Comparison of ENCODE assay signal across 1 cellular context in the genomic region with DNA sequence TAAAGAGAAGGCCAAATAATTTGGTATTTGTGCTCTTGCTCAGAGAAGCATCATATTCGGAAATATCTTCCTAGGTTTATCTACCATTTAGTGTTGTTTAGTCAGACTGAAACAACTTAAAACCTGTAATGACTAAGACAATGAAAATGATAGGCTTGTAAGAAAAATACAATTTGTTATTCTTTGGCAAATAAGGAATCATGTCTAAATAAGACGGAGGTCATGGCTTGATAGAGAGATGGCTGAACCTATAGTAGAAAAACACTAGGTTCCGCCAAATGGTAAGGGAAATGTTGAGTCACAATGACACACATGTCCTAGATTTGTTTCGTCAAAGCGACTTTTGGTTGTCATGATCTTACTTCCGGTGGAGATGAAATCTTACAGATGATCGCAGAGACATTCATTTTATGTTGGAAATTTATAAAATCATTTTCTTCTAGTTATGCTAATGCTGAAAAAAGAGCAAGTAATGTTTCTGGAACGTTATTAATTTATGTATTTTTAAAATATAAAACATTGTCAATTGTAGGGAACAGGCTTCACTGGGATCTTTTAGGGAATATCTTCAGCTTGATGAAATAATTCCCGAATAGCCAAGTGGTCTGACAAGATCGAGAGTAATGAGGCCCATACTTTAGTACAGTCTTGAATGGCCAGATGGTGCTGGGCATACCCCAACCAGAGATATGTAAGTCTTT.
TF ChIP-seq lines count a peak whose summit lies in the region.

No MANE protein-coding gene starts in this region.

TF ChIP-seq in K562, 482 proteins besides CTCF, POLR2A, EP300 and RAD21 (continued from another document and continues in another):
- TF ChIP-seq, protein P1, sequence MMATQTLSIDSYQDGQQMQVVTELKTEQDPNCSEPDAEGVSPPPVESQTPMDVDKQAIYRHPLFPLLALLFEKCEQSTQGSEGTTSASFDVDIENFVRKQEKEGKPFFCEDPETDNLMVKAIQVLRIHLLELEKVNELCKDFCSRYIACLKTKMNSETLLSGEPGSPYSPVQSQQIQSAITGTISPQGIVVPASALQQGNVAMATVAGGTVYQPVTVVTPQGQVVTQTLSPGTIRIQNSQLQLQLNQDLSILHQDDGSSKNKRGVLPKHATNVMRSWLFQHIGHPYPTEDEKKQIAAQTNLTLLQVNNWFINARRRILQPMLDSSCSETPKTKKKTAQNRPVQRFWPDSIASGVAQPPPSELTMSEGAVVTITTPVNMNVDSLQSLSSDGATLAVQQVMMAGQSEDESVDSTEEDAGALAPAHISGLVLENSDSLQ (IDR thresholded peaks at IDR 0.05) = peak; percentile 86
- TF ChIP-seq ZFP1 (CRISPR knock-in tag; IDR thresholded peaks at IDR 0.05) = 0 out of 2 replicates have a peak, but pooled peaks have one; percentile 6
- no peak for TF ChIP-seq TGIF2 (CRISPR knock-in tag; IDR thresholded peaks at IDR 0.05)
- TF ChIP-seq TEAD1 (CRISPR knock-in tag; IDR thresholded peaks at IDR 0.05) = peak in 1 of 2 experiments; percentile 57; a peak in 1 of 4 replicates
- no peak for TF ChIP-seq HLTF (IDR thresholded peaks at IDR 0.05)
- TF ChIP-seq NFATC3 (IDR thresholded peaks at IDR 0.05) = peak; percentile 98
- TF ChIP-seq NBN (IDR thresholded peaks at IDR 0.05; ENCODE audit: low read depth) = peak; percentile 98
- TF ChIP-seq, protein P2, sequence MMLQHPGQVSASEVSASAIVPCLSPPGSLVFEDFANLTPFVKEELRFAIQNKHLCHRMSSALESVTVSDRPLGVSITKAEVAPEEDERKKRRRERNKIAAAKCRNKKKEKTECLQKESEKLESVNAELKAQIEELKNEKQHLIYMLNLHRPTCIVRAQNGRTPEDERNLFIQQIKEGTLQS (IDR thresholded peaks at IDR 0.05) = peak; percentile 91
- TF ChIP-seq, protein P2 (CRISPR knock-in tag; conservative IDR thresholded peaks at IDR 0.05) = peak; percentile 53; the same call in 1 of the 2 replicates
- peak; percentile 96 for TF ChIP-seq NFE2 (IDR thresholded peaks at IDR 0.05; ENCODE audit: low read depth)
- no peak for TF ChIP-seq PHB2 (IDR thresholded peaks at IDR 0.05; ENCODE audit: low read depth)
- TF ChIP-seq SOX6 (IDR thresholded peaks at IDR 0.05) = 0 out of 2 replicates have a peak, but pooled peaks have one; percentile 30
- no peak for TF ChIP-seq NCOA4 (IDR thresholded peaks at IDR 0.05; ENCODE audit: partially characterized antibody)
- TF ChIP-seq POLR2B (IDR thresholded peaks at IDR 0.05; ENCODE audit: low read depth, partially characterized antibody) = peak; percentile 82
- peak; percentile 96 for TF ChIP-seq NCOA1 (IDR thresholded peaks at IDR 0.05; ENCODE audit: low read depth)
- TF ChIP-seq GTF2A2 (tag; IDR thresholded peaks at IDR 0.05) = no peak
- TF ChIP-seq RNF2 (IDR thresholded peaks at IDR 0.05) = no peak
- TF ChIP-seq ELF2 (CRISPR knock-in tag; IDR thresholded peaks at IDR 0.05) = peak; percentile 78
- TF ChIP-seq, protein P3, sequence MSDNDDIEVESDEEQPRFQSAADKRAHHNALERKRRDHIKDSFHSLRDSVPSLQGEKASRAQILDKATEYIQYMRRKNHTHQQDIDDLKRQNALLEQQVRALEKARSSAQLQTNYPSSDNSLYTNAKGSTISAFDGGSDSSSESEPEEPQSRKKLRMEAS (CRISPR knock-in tag; IDR thresholded peaks at IDR 0.05) = no peak
- peak; percentile 93; the same call in 1 of the 2 replicates for TF ChIP-seq MTA3 (IDR thresholded peaks at IDR 0.05; ENCODE audit: borderline replicate concordance)
- peak; percentile 93 for TF ChIP-seq ETV1 (tag; conservative IDR thresholded peaks at IDR 0.05; ENCODE audit: low read depth)
- peak; percentile 89 for TF ChIP-seq MAFG (tag; conservative IDR thresholded peaks at IDR 0.05)
- TF ChIP-seq FOXP1 (CRISPR knock-in tag; IDR thresholded peaks at IDR 0.05) = no peak
- TF ChIP-seq ZBTB17 (CRISPR knock-in tag; IDR thresholded peaks at IDR 0.05) = 0 out of 2 replicates have a peak, but pooled peaks have one; percentile 46
- TF ChIP-seq GABPA (tag; conservative IDR thresholded peaks at IDR 0.05; ENCODE audit: low read depth) = peak; percentile 93
- no peak for TF ChIP-seq ETV5 (CRISPR knock-in tag; IDR thresholded peaks at IDR 0.05; ENCODE audit: low read depth)
- TF ChIP-seq GABPB2 (CRISPR knock-in tag; conservative IDR thresholded peaks at IDR 0.05) = no peak
- peak; percentile 95 for TF ChIP-seq JUND (IDR thresholded peaks at IDR 0.05; ENCODE audit: borderline replicate concordance, low read depth, low read length)
- TF ChIP-seq JUND (tag; IDR thresholded peaks at IDR 0.05; ENCODE audit: borderline replicate concordance, low read depth, low read length) = peak; percentile 99
- peak; percentile 58 for TF ChIP-seq MEIS2 (IDR thresholded peaks at IDR 0.05; ENCODE audit: partially characterized antibody)
- TF ChIP-seq FOSL1 (tag; conservative IDR thresholded peaks at IDR 0.05) = peak; percentile 99
- peak; percentile 64 for TF ChIP-seq ZNF766 (CRISPR knock-in tag; conservative IDR thresholded peaks at IDR 0.05)
- TF ChIP-seq STAG1 (CRISPR knock-in tag; IDR thresholded peaks at IDR 0.05; ENCODE audit: borderline replicate concordance) = no peak
- TF ChIP-seq, protein P4, sequence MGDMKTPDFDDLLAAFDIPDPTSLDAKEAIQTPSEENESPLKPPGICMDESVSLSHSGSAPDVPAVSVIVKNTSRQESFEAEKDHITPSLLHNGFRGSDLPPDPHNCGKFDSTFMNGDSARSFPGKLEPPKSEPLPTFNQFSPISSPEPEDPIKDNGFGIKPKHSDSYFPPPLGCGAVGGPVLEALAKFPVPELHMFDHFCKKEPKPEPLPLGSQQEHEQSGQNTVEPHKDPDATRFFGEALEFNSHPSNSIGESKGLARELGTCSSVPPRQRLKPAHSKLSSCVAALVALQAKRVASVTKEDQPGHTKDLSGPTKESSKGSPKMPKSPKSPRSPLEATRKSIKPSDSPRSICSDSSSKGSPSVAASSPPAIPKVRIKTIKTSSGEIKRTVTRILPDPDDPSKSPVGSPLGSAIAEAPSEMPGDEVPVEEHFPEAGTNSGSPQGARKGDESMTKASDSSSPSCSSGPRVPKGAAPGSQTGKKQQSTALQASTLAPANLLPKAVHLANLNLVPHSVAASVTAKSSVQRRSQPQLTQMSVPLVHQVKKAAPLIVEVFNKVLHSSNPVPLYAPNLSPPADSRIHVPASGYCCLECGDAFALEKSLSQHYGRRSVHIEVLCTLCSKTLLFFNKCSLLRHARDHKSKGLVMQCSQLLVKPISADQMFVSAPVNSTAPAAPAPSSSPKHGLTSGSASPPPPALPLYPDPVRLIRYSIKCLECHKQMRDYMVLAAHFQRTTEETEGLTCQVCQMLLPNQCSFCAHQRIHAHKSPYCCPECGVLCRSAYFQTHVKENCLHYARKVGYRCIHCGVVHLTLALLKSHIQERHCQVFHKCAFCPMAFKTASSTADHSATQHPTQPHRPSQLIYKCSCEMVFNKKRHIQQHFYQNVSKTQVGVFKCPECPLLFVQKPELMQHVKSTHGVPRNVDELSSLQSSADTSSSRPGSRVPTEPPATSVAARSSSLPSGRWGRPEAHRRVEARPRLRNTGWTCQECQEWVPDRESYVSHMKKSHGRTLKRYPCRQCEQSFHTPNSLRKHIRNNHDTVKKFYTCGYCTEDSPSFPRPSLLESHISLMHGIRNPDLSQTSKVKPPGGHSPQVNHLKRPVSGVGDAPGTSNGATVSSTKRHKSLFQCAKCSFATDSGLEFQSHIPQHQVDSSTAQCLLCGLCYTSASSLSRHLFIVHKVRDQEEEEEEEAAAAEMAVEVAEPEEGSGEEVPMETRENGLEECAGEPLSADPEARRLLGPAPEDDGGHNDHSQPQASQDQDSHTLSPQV (IDR thresholded peaks at IDR 0.05) = peak; percentile 69
- TF ChIP-seq, protein P5, sequence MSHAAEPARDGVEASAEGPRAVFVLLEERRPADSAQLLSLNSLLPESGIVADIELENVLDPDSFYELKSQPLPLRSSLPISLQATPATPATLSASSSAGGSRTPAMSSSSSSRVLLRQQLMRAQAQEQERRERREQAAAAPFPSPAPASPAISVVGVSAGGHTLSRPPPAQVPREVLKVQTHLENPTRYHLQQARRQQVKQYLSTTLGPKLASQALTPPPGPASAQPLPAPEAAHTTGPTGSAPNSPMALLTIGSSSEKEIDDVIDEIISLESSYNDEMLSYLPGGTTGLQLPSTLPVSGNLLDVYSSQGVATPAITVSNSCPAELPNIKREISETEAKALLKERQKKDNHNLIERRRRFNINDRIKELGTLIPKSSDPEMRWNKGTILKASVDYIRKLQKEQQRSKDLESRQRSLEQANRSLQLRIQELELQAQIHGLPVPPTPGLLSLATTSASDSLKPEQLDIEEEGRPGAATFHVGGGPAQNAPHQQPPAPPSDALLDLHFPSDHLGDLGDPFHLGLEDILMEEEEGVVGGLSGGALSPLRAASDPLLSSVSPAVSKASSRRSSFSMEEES (CRISPR knock-in tag; IDR thresholded peaks at IDR 0.05) = 0 out of 2 replicates have a peak, but pooled peaks have one; percentile 1
- TF ChIP-seq ZNF764 (CRISPR knock-in tag; IDR thresholded peaks at IDR 0.05; ENCODE audit: low read depth) = 0 out of 2 replicates have a peak, but pooled peaks have one; percentile 13
- no peak for TF ChIP-seq ZNF76 (CRISPR knock-in tag; IDR thresholded peaks at IDR 0.05; ENCODE audit: borderline replicate concordance)
- TF ChIP-seq, protein P6, sequence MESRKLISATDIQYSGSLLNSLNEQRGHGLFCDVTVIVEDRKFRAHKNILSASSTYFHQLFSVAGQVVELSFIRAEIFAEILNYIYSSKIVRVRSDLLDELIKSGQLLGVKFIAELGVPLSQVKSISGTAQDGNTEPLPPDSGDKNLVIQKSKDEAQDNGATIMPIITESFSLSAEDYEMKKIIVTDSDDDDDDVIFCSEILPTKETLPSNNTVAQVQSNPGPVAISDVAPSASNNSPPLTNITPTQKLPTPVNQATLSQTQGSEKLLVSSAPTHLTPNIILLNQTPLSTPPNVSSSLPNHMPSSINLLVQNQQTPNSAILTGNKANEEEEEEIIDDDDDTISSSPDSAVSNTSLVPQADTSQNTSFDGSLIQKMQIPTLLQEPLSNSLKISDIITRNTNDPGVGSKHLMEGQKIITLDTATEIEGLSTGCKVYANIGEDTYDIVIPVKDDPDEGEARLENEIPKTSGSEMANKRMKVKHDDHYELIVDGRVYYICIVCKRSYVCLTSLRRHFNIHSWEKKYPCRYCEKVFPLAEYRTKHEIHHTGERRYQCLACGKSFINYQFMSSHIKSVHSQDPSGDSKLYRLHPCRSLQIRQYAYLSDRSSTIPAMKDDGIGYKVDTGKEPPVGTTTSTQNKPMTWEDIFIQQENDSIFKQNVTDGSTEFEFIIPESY (CRISPR knock-in tag; IDR thresholded peaks at IDR 0.05) = peak; percentile 31; the same call in 1 of the 2 replicates
- peak; percentile 84 for TF ChIP-seq KHSRP (IDR thresholded peaks at IDR 0.05)
- TF ChIP-seq EP400 (IDR thresholded peaks at IDR 0.05) = peak; percentile 82
- no peak for TF ChIP-seq RBM22 (IDR thresholded peaks at IDR 0.05; ENCODE audit: low read depth, low read length, poor library complexity, severe bottlenecking)
- TF ChIP-seq ZC3H11A (IDR thresholded peaks at IDR 0.05; ENCODE audit: low read depth, low read length) = no peak
- TF ChIP-seq, protein P7, sequence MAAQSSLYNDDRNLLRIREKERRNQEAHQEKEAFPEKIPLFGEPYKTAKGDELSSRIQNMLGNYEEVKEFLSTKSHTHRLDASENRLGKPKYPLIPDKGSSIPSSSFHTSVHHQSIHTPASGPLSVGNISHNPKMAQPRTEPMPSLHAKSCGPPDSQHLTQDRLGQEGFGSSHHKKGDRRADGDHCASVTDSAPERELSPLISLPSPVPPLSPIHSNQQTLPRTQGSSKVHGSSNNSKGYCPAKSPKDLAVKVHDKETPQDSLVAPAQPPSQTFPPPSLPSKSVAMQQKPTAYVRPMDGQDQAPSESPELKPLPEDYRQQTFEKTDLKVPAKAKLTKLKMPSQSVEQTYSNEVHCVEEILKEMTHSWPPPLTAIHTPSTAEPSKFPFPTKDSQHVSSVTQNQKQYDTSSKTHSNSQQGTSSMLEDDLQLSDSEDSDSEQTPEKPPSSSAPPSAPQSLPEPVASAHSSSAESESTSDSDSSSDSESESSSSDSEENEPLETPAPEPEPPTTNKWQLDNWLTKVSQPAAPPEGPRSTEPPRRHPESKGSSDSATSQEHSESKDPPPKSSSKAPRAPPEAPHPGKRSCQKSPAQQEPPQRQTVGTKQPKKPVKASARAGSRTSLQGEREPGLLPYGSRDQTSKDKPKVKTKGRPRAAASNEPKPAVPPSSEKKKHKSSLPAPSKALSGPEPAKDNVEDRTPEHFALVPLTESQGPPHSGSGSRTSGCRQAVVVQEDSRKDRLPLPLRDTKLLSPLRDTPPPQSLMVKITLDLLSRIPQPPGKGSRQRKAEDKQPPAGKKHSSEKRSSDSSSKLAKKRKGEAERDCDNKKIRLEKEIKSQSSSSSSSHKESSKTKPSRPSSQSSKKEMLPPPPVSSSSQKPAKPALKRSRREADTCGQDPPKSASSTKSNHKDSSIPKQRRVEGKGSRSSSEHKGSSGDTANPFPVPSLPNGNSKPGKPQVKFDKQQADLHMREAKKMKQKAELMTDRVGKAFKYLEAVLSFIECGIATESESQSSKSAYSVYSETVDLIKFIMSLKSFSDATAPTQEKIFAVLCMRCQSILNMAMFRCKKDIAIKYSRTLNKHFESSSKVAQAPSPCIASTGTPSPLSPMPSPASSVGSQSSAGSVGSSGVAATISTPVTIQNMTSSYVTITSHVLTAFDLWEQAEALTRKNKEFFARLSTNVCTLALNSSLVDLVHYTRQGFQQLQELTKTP (IDR thresholded peaks at IDR 0.05; ENCODE audit: low read depth in 1 of 2, partially characterized antibody in 2 of 2) = peak; percentile 35 to 72
- no peak for TF ChIP-seq NR1H2 (CRISPR knock-in tag; IDR thresholded peaks at IDR 0.05)
- peak; percentile 39; the same call in 1 of the 2 replicates for TF ChIP-seq SMARCC2 (IDR thresholded peaks at IDR 0.05; ENCODE audit: low read depth)
- no peak; the same call in 1 of the 2 replicates for TF ChIP-seq NR2C1 (IDR thresholded peaks at IDR 0.05)
- peak; percentile 26; the same call in 1 of the 2 replicates for TF ChIP-seq NR2C1 (tag; IDR thresholded peaks at IDR 0.05)
- TF ChIP-seq NFE2L1 (tag; IDR thresholded peaks at IDR 0.05; ENCODE audit: borderline replicate concordance, low read depth) = peak; percentile 47; the same call in 1 of the 2 replicates
- TF ChIP-seq KDM1A (IDR thresholded peaks at IDR 0.05) = peak; percentile 50 to 56
- TF ChIP-seq, protein P8, sequence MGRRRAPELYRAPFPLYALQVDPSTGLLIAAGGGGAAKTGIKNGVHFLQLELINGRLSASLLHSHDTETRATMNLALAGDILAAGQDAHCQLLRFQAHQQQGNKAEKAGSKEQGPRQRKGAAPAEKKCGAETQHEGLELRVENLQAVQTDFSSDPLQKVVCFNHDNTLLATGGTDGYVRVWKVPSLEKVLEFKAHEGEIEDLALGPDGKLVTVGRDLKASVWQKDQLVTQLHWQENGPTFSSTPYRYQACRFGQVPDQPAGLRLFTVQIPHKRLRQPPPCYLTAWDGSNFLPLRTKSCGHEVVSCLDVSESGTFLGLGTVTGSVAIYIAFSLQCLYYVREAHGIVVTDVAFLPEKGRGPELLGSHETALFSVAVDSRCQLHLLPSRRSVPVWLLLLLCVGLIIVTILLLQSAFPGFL (CRISPR knock-in tag; IDR thresholded peaks at IDR 0.05) = no peak
